Comparison of ENCODE assay signal across 9 cellular contexts in genomic region chr1:61157420-61157987, GRCh38.
DNase-seq lines count a peak whose midpoint lies in the region; ATAC-seq, FAIRE-seq and TF ChIP-seq lines count a peak whose summit lies in the region.
"Had no signal": no experiment of that assay in that cellular context is flagged by ENCODE, and none has a peak within 500 bp of the region (broad histone marks: within the 10 kb centered on the region; RNA-seq: fewer than 3 reads in every experiment).

No MANE protein-coding gene starts in this region.

- H3K4me1 ChIP-seq in small intestine (ENCODE audit: control insufficient read depth in 2 of 2, insufficient read depth in 1 of 2, low read depth in 1 of 2, low read length in 1 of 2): peaks cover 3 to 12% of the 10 kb centered on the region in 2 donors

- no peak for FAIRE-seq in small intestine (lab: Jason Lieb, UNC)

- H3K27ac ChIP-seq in small intestine (ENCODE audit: low read depth in 1 of 2, low read length in 1 of 2): no peak overlapping the region

- H3K36me3 ChIP-seq in small intestine (ENCODE audit: control insufficient read depth in 2 of 2, insufficient read depth in 2 of 2, low read length in 2 of 2): no peaks in the 10 kb centered on the region

- DNase-seq in Right ventricle myocardium inferior (ENCODE audit: missing footprints) (no peak), cardiac septum (ENCODE audit: low spot score) (no peak), astrocyte of the hippocampus (ENCODE audit: low read depth, low spot score) (peak; percentile 91), left colon (no peak), HEK293T (ENCODE audit: extremely low spot score) (no peak), small intestine (no peak), DMS153 (lab: John Stamatoyannopoulos, UW) (no peak)
- no peak for DNase-seq in activated CD8-positive, alpha-beta memory T cell treated with anti-CD3 and anti-CD28 coated beads, Interleukin-2, amount 50 U/mL, for 48 hours
- DNase-seq: Calu3 had no signal

- ATAC-seq in Right ventricle myocardium inferior (peak; percentile 43), left colon (peak; percentile 68)

- 6 to 8% (median 8%) methylated on average over 3 of the region's 3 CpGs for WGBS in small intestine, 3 donors

- CTCF ChIA-PET in HEK293T (lab: Yijun Ruan, JAX): interaction anchor here (0.7 kb wide), 1 partner anchor 1475 kb away, joined by 3 read pairs; no protein-coding TSS in a partner anchor

- H3K9me3 ChIP-seq in small intestine (ENCODE audit: control insufficient read depth, low read depth): no peaks in the 10 kb centered on the region

- H3K27me3 ChIP-seq in small intestine (ENCODE audit: control insufficient read depth in 2 of 2, insufficient read depth in 2 of 2, low read length in 2 of 2): no peaks in the 10 kb centered on the region

- POLR2A ChIA-PET in HEK293T (lab: Yijun Ruan, JAX): no interaction called here

- H3K4me3 ChIP-seq in small intestine (ENCODE audit: low read depth in 1 of 2, low read length in 2 of 2): no peak overlapping the region

- intact Hi-C loops in Right ventricle myocardium inferior (cut with DNase I) (no loop called here), cardiac septum (cut with DNase I) (no loop called here), left colon (cut with DNase I, micrococcal nuclease) (no loop called here)

TF ChIP-seq in HEK293T, 16 proteins besides CTCF, POLR2A, EP300 and RAD21:
- TF ChIP-seq PKNOX1 (IDR thresholded peaks at IDR 0.05) (no peak), SUZ12 (IDR thresholded peaks at IDR 0.05) (no peak), CTBP1 (IDR thresholded peaks at IDR 0.05; ENCODE audit: borderline replicate concordance) (no peak)
